ENCODE assay signal across 11 cellular contexts in the genomic region with DNA sequence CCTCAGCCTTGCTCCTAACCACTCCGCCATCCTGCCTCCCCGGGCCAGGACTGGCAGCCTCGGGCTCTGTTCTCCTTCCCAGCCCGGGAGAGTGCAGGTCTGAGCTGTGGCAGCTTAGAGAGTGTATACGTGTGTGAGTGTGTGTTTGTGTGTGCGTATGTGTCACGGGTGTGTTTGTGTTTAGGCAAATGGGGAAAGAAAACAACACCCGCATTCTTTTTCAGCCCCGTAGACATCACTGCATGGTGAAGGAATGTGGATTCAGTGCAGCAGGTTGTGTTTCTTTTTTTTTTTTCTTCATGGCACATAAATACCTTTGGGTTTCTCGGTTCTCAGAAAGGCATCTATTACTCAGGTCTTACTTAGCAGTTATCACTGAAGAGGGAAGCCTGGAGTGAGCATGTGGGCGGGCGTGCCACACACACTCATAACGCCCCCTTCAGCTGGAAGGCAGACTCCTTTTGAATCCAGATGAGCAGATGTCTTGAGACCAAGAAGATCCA. TPM values are rescaled to one million over a fixed set of nuclear protein-coding genes. Genes with fewer than 3 reads are reported as not detected.
DNase-seq lines count a peak whose midpoint lies in the region; ATAC-seq and TF ChIP-seq lines count a peak whose summit lies in the region.
"Had no signal": no experiment of that assay in that cellular context is flagged by ENCODE, and none has a peak within 500 bp of the region (broad histone marks: within the 10 kb centered on the region; RNA-seq: fewer than 3 reads in every experiment).

No MANE protein-coding gene starts in this region.

- H3K27me3 ChIP-seq in lower lobe of right lung (ENCODE audit: low read depth) = no peaks in the 10 kb centered on the region
- H3K27me3 ChIP-seq in transverse colon = no peaks in the 10 kb centered on the region

- H3K27ac ChIP-seq in lower lobe of right lung (no peak overlapping the region), transverse colon (no peak overlapping the region)

- H3K36me3 ChIP-seq in lower lobe of right lung (no peaks in the 10 kb centered on the region), transverse colon (no peaks in the 10 kb centered on the region)

- H3K9me3 ChIP-seq in lower lobe of right lung (no peaks in the 10 kb centered on the region), transverse colon (no peaks in the 10 kb centered on the region)

- peak; percentile 10 to 14 for ATAC-seq in lower lobe of right lung

- TF ChIP-seq POLR2A in transverse colon (IDR thresholded peaks at IDR 0.05) = no peak

- in situ Hi-C loops in astrocyte of the cerebellum (cut with HindIII; ENCODE audit: low sequenced_read_pairs) (loop anchor here (5.0 to 10.0 kb wide), 2 partner anchors 45 to 47 kb away; a partner anchor contains a TSS), transverse colon (cut with MboI; ENCODE audit: low pct_ligation_motif_present in 1 of 4, low pct_unique_long_range_greater_than_20kb in 1 of 4, low sequenced_read_pairs in 3 of 4) (no loop called here)

- peaks cover 9% of the 10 kb centered on the region for H3K4me1 ChIP-seq in lower lobe of right lung
- H3K4me1 ChIP-seq in transverse colon = peaks cover 5 to 9% (median 6%) of the 10 kb centered on the region in 4 donors

- intact Hi-C loops in lower lobe of right lung (cut with DNase I) (no loop called here), transverse colon (cut with DNase I; ENCODE audit: low total_unique reads) (no loop called here)

- DNase-seq in AG20443 (ENCODE audit: low spot score) (peak; percentile 69), LHCN-M2 (ENCODE audit: low read depth) (peak; percentile 11), astrocyte of the cerebellum (ENCODE audit: low read depth) (peak; percentile 59), lower lobe of right lung (no peak), transverse colon (no peak), GM19240 (ENCODE audit: insufficient read length, low spot score) (no peak), NCI-H345 (lab: John Stamatoyannopoulos, UW) (no peak), NOMO-1 (lab: John Stamatoyannopoulos, UW; ENCODE audit: unreplicated experiment in 2 of 2) (no peak)
- DNase-seq: activated CD4-positive, alpha-beta T cell treated with anti-CD3 and anti-CD28 coated beads, Interleukin-2, amount 50 U/mL, for 48 hours; NK-92 treated with Interleukin-12 subunit alpha and Interleukin-12 subunit beta, amount 100 ng/mL, for 24 hours; stimulated activated CD4-positive, alpha-beta T cell treated with anti-CD3 and anti-CD28 coated beads, Interleukin-15, amount 100 ng/mL, for 24 hours had no signal

- TF ChIP-seq CTCF in astrocyte of the cerebellum (IDR thresholded peaks at IDR 0.05; ENCODE audit: low read depth, low read length, missing control alignments) (peak; percentile 36), lower lobe of right lung (IDR thresholded peaks at IDR 0.05) (no peak), transverse colon (IDR thresholded peaks at IDR 0.05) (no peak)

- H3K4me3 ChIP-seq in astrocyte of the cerebellum (ENCODE audit: low read depth, low read length) (no peak overlapping the region), lower lobe of right lung (no peak overlapping the region), transverse colon (no peak overlapping the region)

- WGBS in transverse colon (ENCODE audit: low coverage in 1 of 2), 2 donors = 50 to 55% methylated on average over 4 to 13 of the region's 13 CpGs

- no peak for TF ChIP-seq EP300 in transverse colon (IDR thresholded peaks at IDR 0.05; ENCODE audit: low read depth)

RNA-seq across cellular contexts. Expression of a gene that starts 44.2 kb away (rescaled TPM):
- total RNA-seq in LHCN-M2 (2014; rRNA removed) (0.23 and 0.64 TPM in 2 replicates), lower lobe of right lung (3.3 TPM), transverse colon (10 to 100 TPM in 1 of 4 donors, 1 to 10 TPM in 3; 1.1 to 15.1 (median 4.2) TPM)
- 2.1 TPM for polyA plus RNA-seq in LHCN-M2 (2012)

Comparison
In these comparisons a context has a peak if more than half of its experiments do, and no peak if none do; other contexts are left out.
1. DNase-seq: peak in AG20443 (single experiment), LHCN-M2 (single experiment) and astrocyte of the cerebellum (single experiment); none in lower lobe of right lung (single experiment), transverse colon (single experiment), GM19240 (single experiment), NCI-H345 (single experiment) and NOMO-1 (0 of 2).